In the genomic region with DNA sequence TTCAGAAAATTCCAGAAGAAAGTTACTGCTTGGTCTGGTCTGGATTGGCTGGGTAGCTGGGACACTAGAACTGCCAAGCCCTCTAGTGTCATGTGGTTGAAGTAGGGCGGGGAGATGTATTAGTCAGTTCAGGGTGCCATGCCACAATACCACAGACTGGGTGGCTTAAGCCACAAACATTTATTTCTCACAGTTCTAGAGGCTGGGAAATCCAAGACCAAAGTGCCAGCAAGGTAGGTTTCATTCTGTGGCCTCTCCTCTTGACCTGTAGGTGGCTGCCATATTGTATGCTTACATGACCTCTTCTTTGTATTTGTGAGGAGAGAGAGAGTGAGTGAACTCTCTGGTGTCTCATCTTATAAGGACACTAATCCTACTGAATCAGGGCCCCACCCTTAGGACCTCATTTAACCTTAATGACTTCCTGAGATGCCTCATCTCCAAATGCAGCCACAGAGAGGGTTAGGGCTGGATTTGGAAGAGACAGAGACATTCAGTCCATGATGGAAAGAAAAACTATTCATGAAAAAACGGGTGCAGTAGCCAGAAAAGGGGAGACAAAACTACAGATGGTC, we compare ENCODE assay signal across 22 cellular contexts. TPM values are rescaled to one million over a fixed set of nuclear protein-coding genes. Genes with fewer than 3 reads are reported as not detected.
DNase-seq lines count a peak whose midpoint lies in the region; ATAC-seq, FAIRE-seq and TF ChIP-seq lines count a peak whose summit lies in the region.
"Had no signal": no experiment of that assay in that cellular context is flagged by ENCODE, and none has a peak within 500 bp of the region (broad histone marks: within the 10 kb centered on the region; RNA-seq: fewer than 3 reads in every experiment).

No MANE protein-coding gene starts in this region.

- BruUV-seq in Calu3 (replicated peaks; lab: Mats Ljungman, UMichigan): no TSS peak

- H3K36me3 Mint-ChIP-seq in activated naive CD4-positive, alpha-beta T cell treated with anti-CD3 and anti-CD28 coated beads, Interleukin-2, amount 50 U/mL, for 72 hours: no peaks in the 10 kb centered on the region
- peaks cover 5% of the 10 kb centered on the region for H3K36me3 Mint-ChIP-seq in stimulated activated effector memory CD8-positive, alpha-beta T cell treated with anti-CD3 and anti-CD28 coated beads, Interleukin-12 subunit alpha, Interleukin-12 subunit beta, amount 100 ng/mL, for 72 hours
- no peaks in the 10 kb centered on the region for H3K36me3 Mint-ChIP-seq in Calu3 (ENCODE audit: insufficient read depth, unreplicated experiment)

- intact Hi-C loops in left colon (cut with DNase I, micrococcal nuclease): loop anchor here in 1 of 2 donors (10.0 kb wide), 1 partner anchor 342 kb away; no protein-coding TSS in a partner anchor
- intact Hi-C loops in Calu3 (cut with micrococcal nuclease; ENCODE audit: unreplicated experiment): no loop called here

- peak overlapping the region; percentile 82 for H3K27ac ChIP-seq in epithelial cell of prostate
- H3K27ac ChIP-seq: BLaER1 treated with 17β-estradiol and CSF1 and Interleukin-3, amounts not matched to agents 10 nM and 100 nM; cardiac muscle cell; parathyroid adenoma; suprapubic skin had no signal

- no peak overlapping the region for H3K4me3 Mint-ChIP-seq in stimulated activated effector memory CD8-positive, alpha-beta T cell treated with anti-CD3 and anti-CD28 coated beads, Interleukin-12 subunit alpha, Interleukin-12 subunit beta, amount 100 ng/mL, for 72 hours
- no peak overlapping the region for H3K4me3 Mint-ChIP-seq in Calu3 (ENCODE audit: low read depth, unreplicated experiment)

- H3K27me3 Mint-ChIP-seq in Calu3 (ENCODE audit: unreplicated experiment): no peaks in the 10 kb centered on the region

- no peak for TF ChIP-seq CTCF in Calu3 (IDR thresholded peaks at IDR 0.05; ENCODE audit: unreplicated experiment)

- no peaks in the 10 kb centered on the region for H3K9me3 Mint-ChIP-seq in activated naive CD4-positive, alpha-beta T cell treated with anti-CD3 and anti-CD28 coated beads, Interleukin-2, amount 50 U/mL, for 72 hours
- peaks cover 11% of the 10 kb centered on the region for H3K9me3 Mint-ChIP-seq in stimulated activated effector memory CD8-positive, alpha-beta T cell treated with anti-CD3 and anti-CD28 coated beads, Interleukin-12 subunit alpha, Interleukin-12 subunit beta, amount 100 ng/mL, for 72 hours
- no peaks in the 10 kb centered on the region for H3K9me3 Mint-ChIP-seq in Calu3 (ENCODE audit: low read depth, unreplicated experiment)

- CTCF ChIA-PET in Calu3 (lab: Charles Lee): interaction anchor here (0.9 kb wide), 1 partner anchor 12 kb away, joined by 3 read pairs; no protein-coding TSS in a partner anchor

- peak; percentile 28 to 85 for ATAC-seq in activated naive CD4-positive, alpha-beta T cell treated with anti-CD3 and anti-CD28 coated beads, Interleukin-2, amount 50 U/mL, for 72 hours
- ATAC-seq in stimulated activated effector memory CD8-positive, alpha-beta T cell treated with anti-CD3 and anti-CD28 coated beads, Interleukin-12 subunit alpha, Interleukin-12 subunit beta, amount 100 ng/mL, for 72 hours: peak; percentile 81
- no peak for ATAC-seq in left colon
- no peak for ATAC-seq in GM21723 (IDR thresholded peaks at IDR 0.05; ENCODE audit: unreplicated experiment)
- ATAC-seq: left ventricle myocardium superior had no signal

- peak overlapping the region in 1 of 2 donors; percentile 48 for H3K27ac Mint-ChIP-seq in activated naive CD4-positive, alpha-beta T cell treated with anti-CD3 and anti-CD28 coated beads, Interleukin-2, amount 50 U/mL, for 72 hours
- H3K27ac Mint-ChIP-seq in stimulated activated effector memory CD8-positive, alpha-beta T cell treated with anti-CD3 and anti-CD28 coated beads, Interleukin-12 subunit alpha, Interleukin-12 subunit beta, amount 100 ng/mL, for 72 hours: no peak overlapping the region
- no peak overlapping the region for H3K27ac Mint-ChIP-seq in Calu3 (ENCODE audit: unreplicated experiment)

- no peak for FAIRE-seq in RCC 7860 (lab: Jason Lieb, UNC)
- FAIRE-seq: endometrium had no signal

- DNase-seq in activated naive CD4-positive, alpha-beta T cell treated with anti-CD3 and anti-CD28 coated beads, Interleukin-2, amount 50 U/mL, for 72 hours (ENCODE audit: low spot score in 2 of 2): no peak
- DNase-seq in activated naive CD4-positive, alpha-beta T cell (lab: John Stamatoyannopoulos, UW): no peak
- DNase-seq in RCC 7860 (ENCODE audit: low spot score): peak; percentile 33
- peak; percentile 44 for DNase-seq in epithelial cell of prostate (ENCODE audit: low read depth, low spot score)
- DNase-seq in stimulated activated effector memory CD8-positive, alpha-beta T cell treated with anti-CD3 and anti-CD28 coated beads, Interleukin-12 subunit alpha, Interleukin-12 subunit beta, amount 100 ng/mL, for 72 hours (ENCODE audit: low spot score in 2 of 2): no peak
- no peak for DNase-seq in left colon
- DNase-seq in Calu3: no peak
- DNase-seq: activated CD4-positive, alpha-beta T cell treated with anti-CD3 and anti-CD28 coated beads for 1 hour; activated CD8-positive, alpha-beta memory T cell treated with anti-CD3 and anti-CD28 coated beads, Interleukin-2, amount 50 U/mL, for 48 hours; activated gamma-delta T cell treated with Interleukin-2 at 50 U/mL for 16 hours; amniotic stem cell; GOT3; IMR-90; left ventricle myocardium superior; NCI-H526 treated with DMSO at 0.1 percent for 48 hours; T-helper 9 cell had no signal

- H3K4me1 Mint-ChIP-seq in stimulated activated effector memory CD8-positive, alpha-beta T cell treated with anti-CD3 and anti-CD28 coated beads, Interleukin-12 subunit alpha, Interleukin-12 subunit beta, amount 100 ng/mL, for 72 hours: peaks cover 12% of the 10 kb centered on the region
- H3K4me1 Mint-ChIP-seq in Calu3 (ENCODE audit: low read depth, unreplicated experiment): peaks cover 18% of the 10 kb centered on the region

RNA-seq across cellular contexts. Expression of a gene that starts 18.1 kb away (rescaled TPM):
- 1 to 10 TPM; 5.6 to 6.2 TPM for total RNA-seq in activated naive CD4-positive, alpha-beta T cell treated with anti-CD3 and anti-CD28 coated beads, Interleukin-2, amount 50 U/mL, for 72 hours
- total RNA-seq in left colon (1 to 10 TPM; 5.4 to 8.2 TPM), Calu3 (2022) (16.0 and 18.0 TPM in 2 replicates)

Comparison
In these comparisons a context has a peak if more than half of its experiments do, and no peak if none do; other contexts are left out.
1. ATAC-seq: peak in activated naive CD4-positive, alpha-beta T cell treated with anti-CD3 and anti-CD28 coated beads, Interleukin-2, amount 50 U/mL, for 72 hours (2 of 2) and stimulated activated effector memory CD8-positive, alpha-beta T cell treated with anti-CD3 and anti-CD28 coated beads, Interleukin-12 subunit alpha, Interleukin-12 subunit beta, amount 100 ng/mL, for 72 hours (single experiment); none in left colon (single experiment) and GM21723 (single experiment).
2. DNase-seq: peak in RCC 7860 (single experiment) and epithelial cell of prostate (single experiment); none in activated naive CD4-positive, alpha-beta T cell treated with anti-CD3 and anti-CD28 coated beads, Interleukin-2, amount 50 U/mL, for 72 hours (0 of 2), activated naive CD4-positive, alpha-beta T cell (0 of 4), stimulated activated effector memory CD8-positive, alpha-beta T cell treated with anti-CD3 and anti-CD28 coated beads, Interleukin-12 subunit alpha, Interleukin-12 subunit beta, amount 100 ng/mL, for 72 hours (0 of 2), left colon (0 of 2) and Calu3 (single experiment).